In the genomic region with DNA sequence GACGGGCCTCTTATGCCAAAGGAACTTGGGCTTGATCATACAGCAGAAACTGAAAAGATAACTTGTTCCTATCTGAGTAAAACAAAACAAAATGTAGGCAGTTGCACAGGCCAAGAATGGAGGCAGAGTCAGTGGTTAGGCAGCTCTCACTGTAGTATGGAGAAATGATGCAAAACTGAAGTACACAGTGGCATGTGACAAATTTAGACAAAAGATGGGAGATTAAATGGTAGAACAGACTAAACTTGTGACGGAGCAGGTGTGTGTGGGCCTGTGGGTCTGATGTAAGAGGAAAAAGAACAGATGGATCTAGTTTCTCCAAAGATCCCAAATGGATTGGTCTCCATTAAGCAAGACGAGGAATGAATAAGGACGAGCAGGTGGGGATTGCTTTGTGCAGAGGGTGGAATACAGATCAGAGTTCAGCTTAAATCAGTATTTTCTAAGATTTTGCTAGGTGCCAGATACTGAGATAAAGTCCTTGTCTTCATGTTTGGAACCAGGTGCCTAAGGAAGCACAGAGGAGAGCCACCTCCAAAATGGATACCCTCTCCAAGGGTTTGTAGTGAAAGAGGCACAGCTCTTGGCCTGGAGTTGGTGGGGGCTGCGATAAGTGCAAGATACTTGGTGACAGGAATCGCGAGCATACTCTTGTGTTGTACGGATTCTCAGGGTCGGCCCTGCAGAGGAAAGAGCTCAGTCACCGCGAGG, we compare ENCODE assay signal across 8 cellular contexts. TPM values are rescaled to one million over a fixed set of nuclear protein-coding genes. Genes with fewer than 3 reads are reported as not detected.
DNase-seq lines count a peak whose midpoint lies in the region; ATAC-seq and TF ChIP-seq lines count a peak whose summit lies in the region.

No MANE protein-coding gene starts in this region.

- peaks cover 37% of the 10 kb centered on the region for H3K4me1 ChIP-seq in CD4-positive, alpha-beta memory T cell (ENCODE audit: insufficient read depth, low read length)

- CTCF ChIA-PET in CD4-positive, alpha-beta memory T cell (lab: Charles Lee; ENCODE audit: partially characterized antibody), result interaction anchor here (0.7 to 4.1 kb wide), 14 partner anchors 8 to 630 kb away, joined by 3 to 32 read pairs (median 4); partner anchors contain the start of genes REEP5 and SRP19

- POLR2A ChIA-PET in CD4-positive, alpha-beta memory T cell (lab: Charles Lee; ENCODE audit: partially characterized antibody), result interaction anchor here (0.7 to 2.4 kb wide), 28 partner anchors 8 to 815 kb away, joined by 3 to 53 read pairs (median 5); partner anchors contain the start of genes REEP5, SRP19 and YTHDC2

- H3K27ac ChIP-seq in CD4-positive, alpha-beta memory T cell (ENCODE audit: low read depth, low read length), result peak overlapping the region; percentile 85

- peak overlapping the region; percentile 94 to 98 (median 97) for H3K27ac Mint-ChIP-seq in CD4-positive, alpha-beta memory T cell
- peak overlapping the region; percentile 87 to 94 for H3K27ac Mint-ChIP-seq in natural killer cell

- peaks cover 0 to 5% (median 0%) of the 10 kb centered on the region in 8 donors for H3K9me3 Mint-ChIP-seq in CD4-positive, alpha-beta memory T cell
- H3K9me3 Mint-ChIP-seq in natural killer cell, result no peaks in the 10 kb centered on the region

- H3K9me3 ChIP-seq in CD4-positive, alpha-beta memory T cell (ENCODE audit: control insufficient read depth in 1 of 2, low read length in 2 of 2), result no peaks in the 10 kb centered on the region

- peaks cover 0 to 27% of the 10 kb centered on the region in 2 donors for H3K36me3 Mint-ChIP-seq in CD4-positive, alpha-beta memory T cell
- no peaks in the 10 kb centered on the region for H3K36me3 Mint-ChIP-seq in natural killer cell

- H3K27me3 ChIP-seq in CD4-positive, alpha-beta memory T cell (ENCODE audit: insufficient read depth, low read length), result no peaks in the 10 kb centered on the region

- H3K4me3 Mint-ChIP-seq in CD4-positive, alpha-beta memory T cell, result peak overlapping the region; percentile 96 to 100 (median 99)
- H3K4me3 Mint-ChIP-seq in natural killer cell, result peak overlapping the region; percentile 98

- peak overlapping the region; percentile 58 to 79 for H3K4me3 ChIP-seq in CD4-positive, alpha-beta memory T cell (ENCODE audit: low read length in 2 of 2)
- H3K4me3 ChIP-seq in LNCaP clone FGC (ENCODE audit: low read depth, low read length), result peak overlapping the region; percentile 95

- H3K4me1 Mint-ChIP-seq in CD4-positive, alpha-beta memory T cell, result peaks cover 27 to 56% (median 37%) of the 10 kb centered on the region in 4 donors
- peaks cover 50 to 51% of the 10 kb centered on the region in 2 donors for H3K4me1 Mint-ChIP-seq in natural killer cell

- TF ChIP-seq CTCF in LNCaP clone FGC (IDR thresholded peaks at IDR 0.05; ENCODE audit: control insufficient read depth, extremely low read depth, insufficient read depth) (no peak), natural killer cell (IDR thresholded peaks at IDR 0.05) (no peak)

- peaks cover 0 to 4% of the 10 kb centered on the region in 2 donors for H3K27me3 Mint-ChIP-seq in CD4-positive, alpha-beta memory T cell
- H3K27me3 Mint-ChIP-seq in natural killer cell (ENCODE audit: low read depth in 2 of 2), result no peaks in the 10 kb centered on the region

- peak in 1 of 5 donors; percentile 1 for DNase-seq in CD4-positive, alpha-beta memory T cell
- DNase-seq in LNCaP clone FGC (ENCODE audit: low read depth), result no peak
- peak; percentile 10 for DNase-seq in cerebellum (ENCODE audit: low spot score)
- DNase-seq in natural killer cell, result no peak
- no peak for DNase-seq in nucleus accumbens (lab: John Stamatoyannopoulos, UW)
- DNase-seq in NK-92 (lab: John Stamatoyannopoulos, UW; ENCODE audit: unreplicated experiment), result no peak

- H3K36me3 ChIP-seq in CD4-positive, alpha-beta memory T cell (ENCODE audit: insufficient read depth, low read length), result no peaks in the 10 kb centered on the region

- intact Hi-C loops in CD4-positive, alpha-beta memory T cell (cut with micrococcal nuclease), result loop anchor here (1.0 to 5.0 kb wide), 6 partner anchors 46 to 536 kb away; partner anchors contain the start of genes REEP5, SRP19 and YTHDC2
- intact Hi-C loops in natural killer cell (cut with micrococcal nuclease), result loop anchor here (1.0 kb wide), 2 partner anchors 46 to 54 kb away; partner anchors contain the start of gene REEP5

- ATAC-seq in GM21423 (IDR thresholded peaks at IDR 0.05; ENCODE audit: unreplicated experiment) (peak; percentile 17), natural killer cell (peak in 2 of 3 donors; percentile 1 to 14), GM18873 (IDR thresholded peaks at IDR 0.05; ENCODE audit: low FRiP score, unreplicated experiment) (no peak)

RNA-seq across cellular contexts. Expression of gene DCP2, which starts 0.7 kb away (rescaled TPM):
- total RNA-seq in CD4-positive, alpha-beta memory T cell, result 100 to 1,000 TPM; 116 to 123 TPM
- polyA plus RNA-seq in CD4-positive, alpha-beta memory T cell, result 10 to 100 TPM; 54.0 to 75.4 TPM
- total RNA-seq in cerebellum (84.1 TPM), natural killer cell (10 to 100 TPM; 69.3 to 82.9 (median 76.7) TPM)

RNA-seq across cellular contexts. Expression of gene REEP5, which starts 53.8 kb away (rescaled TPM):
- total RNA-seq in CD4-positive, alpha-beta memory T cell, result 10 to 100 TPM; 55.6 to 61.1 TPM
- polyA plus RNA-seq in CD4-positive, alpha-beta memory T cell, result 100 to 1,000 TPM; 113 to 117 TPM
- total RNA-seq in cerebellum (49.7 TPM), natural killer cell (10 to 100 TPM; 42.8 to 46.5 (median 46.5) TPM)
